8 cellular contexts compared by ENCODE assay signal in the genomic region with DNA sequence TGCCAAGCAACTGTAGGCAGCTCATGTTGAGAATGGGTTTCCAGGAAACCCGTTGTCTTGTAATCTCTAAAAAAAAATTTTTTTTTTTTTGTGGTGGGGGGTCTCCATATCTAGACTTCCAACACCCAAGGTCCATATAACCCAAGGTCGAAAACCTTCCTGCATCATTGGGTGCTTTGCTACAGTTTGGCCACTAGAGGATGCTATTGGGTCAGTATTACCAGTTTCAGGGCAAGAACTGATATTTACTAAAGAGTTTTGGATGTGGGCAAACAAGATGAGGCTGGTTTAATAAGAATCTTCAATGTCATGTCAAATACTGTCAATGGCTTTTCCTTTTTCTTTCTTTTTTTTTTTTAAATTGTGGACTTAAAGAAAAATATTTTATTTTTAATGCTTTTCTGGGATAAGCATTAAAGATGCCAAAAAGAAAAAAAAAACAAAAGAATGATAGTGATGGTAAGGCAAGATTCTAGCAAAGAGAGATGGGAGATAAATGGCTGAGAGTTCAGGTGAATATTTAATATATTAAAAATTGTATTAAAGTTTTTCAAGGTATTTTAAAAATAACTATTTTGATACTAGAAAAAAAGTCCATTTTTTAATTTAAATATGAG.
DNase-seq lines count a peak whose midpoint lies in the region; ATAC-seq and TF ChIP-seq lines count a peak whose summit lies in the region.

No MANE protein-coding gene starts in this region.

- peak; percentile 21 for DNase-seq in activated naive CD4-positive, alpha-beta T cell treated with anti-CD3 and anti-CD28 coated beads for 36 hours
- no peak for DNase-seq in activated naive CD4-positive, alpha-beta T cell (lab: John Stamatoyannopoulos, UW)
- peak; percentile 11 for DNase-seq in MV-4-11 (lab: John Stamatoyannopoulos, UW)
- DNase-seq in WERI-Rb-1, result no peak
- no peak for DNase-seq in Right ventricle myocardium superior
- DNase-seq in psoas muscle, result no peak
- no peak for DNase-seq in GOT3 (lab: John Stamatoyannopoulos, UW)

- H3K9me3 ChIP-seq in WERI-Rb-1 (ENCODE audit: severe bottlenecking) (peaks cover 2% of the 10 kb centered on the region), psoas muscle (no peaks in the 10 kb centered on the region)

- intact Hi-C loops in activated naive CD4-positive, alpha-beta T cell treated with anti-CD3 and anti-CD28 coated beads for 36 hours (cut with micrococcal nuclease), result loop anchor here (5.0 to 10.0 kb wide), 2 partner anchors 38 to 886 kb away; no protein-coding TSS in a partner anchor
- intact Hi-C loops in Right ventricle myocardium superior (cut with DNase I), result no loop called here
- intact Hi-C loops in psoas muscle (cut with DNase I), result no loop called here

- no peak overlapping the region for H3K27ac ChIP-seq in WERI-Rb-1
- H3K27ac ChIP-seq in psoas muscle, result no peak overlapping the region

- H3K36me3 ChIP-seq in WERI-Rb-1 (no peaks in the 10 kb centered on the region), psoas muscle (ENCODE audit: insufficient read depth in 1 of 2, low read depth in 1 of 2) (no peaks in the 10 kb centered on the region)

- no peaks in the 10 kb centered on the region for H3K9me3 Mint-ChIP-seq in activated naive CD4-positive, alpha-beta T cell treated with anti-CD3 and anti-CD28 coated beads for 36 hours

- ATAC-seq in Right ventricle myocardium superior (ENCODE audit: poor library complexity), result peak; percentile 82
- ATAC-seq in psoas muscle, result peak in 3 of 4 donors; percentile 51 to 77 (median 69)
- no peak for ATAC-seq in HG03045 (IDR thresholded peaks at IDR 0.05; ENCODE audit: unreplicated experiment)

- CTCF ChIA-PET in activated naive CD4-positive, alpha-beta T cell treated with anti-CD3 and anti-CD28 coated beads for 36 hours (lab: Charles Lee), result no interaction called here

- no peaks in the 10 kb centered on the region for H3K4me1 ChIP-seq in psoas muscle

- H3K36me3 Mint-ChIP-seq in activated naive CD4-positive, alpha-beta T cell treated with anti-CD3 and anti-CD28 coated beads for 36 hours (ENCODE audit: low read depth), result no peaks in the 10 kb centered on the region

- H3K27me3 Mint-ChIP-seq in activated naive CD4-positive, alpha-beta T cell treated with anti-CD3 and anti-CD28 coated beads for 36 hours (ENCODE audit: low read depth), result peaks cover 6% of the 10 kb centered on the region

- H3K4me1 Mint-ChIP-seq in activated naive CD4-positive, alpha-beta T cell treated with anti-CD3 and anti-CD28 coated beads for 36 hours (ENCODE audit: low read depth), result no peaks in the 10 kb centered on the region

- H3K27me3 ChIP-seq in WERI-Rb-1 (ENCODE audit: insufficient read depth, low read depth, severe bottlenecking) (no peaks in the 10 kb centered on the region), psoas muscle (ENCODE audit: insufficient read depth in 3 of 3, low read length in 2 of 3) (no peaks in the 10 kb centered on the region)

- H3K27ac Mint-ChIP-seq in activated naive CD4-positive, alpha-beta T cell treated with anti-CD3 and anti-CD28 coated beads for 36 hours, result no peak overlapping the region

- TF ChIP-seq CTCF in WERI-Rb-1 (IDR thresholded peaks at IDR 0.05; ENCODE audit: low read depth, low read length) (peak; percentile 86), psoas muscle (IDR thresholded peaks at IDR 0.05) (peak; percentile 95)

- no peak overlapping the region for H3K4me3 Mint-ChIP-seq in activated naive CD4-positive, alpha-beta T cell treated with anti-CD3 and anti-CD28 coated beads for 36 hours

- H3K4me3 ChIP-seq in WERI-Rb-1 (ENCODE audit: low read depth, low read length) (no peak overlapping the region), psoas muscle (no peak overlapping the region)

- 2% methylated on average over 2 of the region's 2 CpGs for WGBS in psoas muscle, 3 donors

Comparison
In these comparisons a context has a peak if more than half of its experiments do, and no peak if none do; other contexts are left out.
1. DNase-seq: peak in activated naive CD4-positive, alpha-beta T cell treated with anti-CD3 and anti-CD28 coated beads for 36 hours (single experiment) and MV-4-11 (single experiment); none in activated naive CD4-positive, alpha-beta T cell (0 of 4), WERI-Rb-1 (single experiment), Right ventricle myocardium superior (single experiment), psoas muscle (0 of 2) and GOT3 (single experiment).